In the genomic region with DNA sequence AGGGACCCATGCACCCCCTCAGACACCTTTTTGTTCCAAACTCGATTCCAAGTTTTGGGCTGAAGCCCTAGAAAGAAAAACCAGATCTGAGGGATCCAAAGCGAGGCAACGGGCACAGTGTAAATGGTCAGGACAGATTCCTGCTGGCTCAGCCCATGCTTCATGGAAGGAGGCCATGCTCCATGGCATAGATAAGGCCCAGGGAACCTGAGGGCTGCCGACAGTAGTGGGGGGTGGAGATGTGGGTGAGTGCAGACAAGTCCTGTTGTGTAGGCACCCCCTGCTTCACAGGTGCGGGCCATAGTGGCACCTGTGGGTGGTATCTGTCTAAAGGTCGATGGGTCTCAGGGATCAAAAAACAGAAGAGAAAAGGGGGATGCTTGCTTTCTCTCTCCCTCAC, we compare ENCODE assay signal across 24 cellular contexts. TPM values are rescaled to one million over a fixed set of nuclear protein-coding genes. Genes with fewer than 3 reads are reported as not detected.
"Had no signal": no experiment of that assay in that cellular context is flagged by ENCODE, and none has a peak within 500 bp of the region (broad histone marks: within the 10 kb centered on the region; RNA-seq: fewer than 3 reads in every experiment).

No MANE protein-coding gene starts in this region.

- H3K4me3 ChIP-seq: heart left ventricle, left ventricle myocardium inferior, pancreas, psoas muscle, right lobe of liver, smooth muscle cell, suprapubic skin, thoracic aorta, tibial artery, upper lobe of right lung had no signal

- DNase-seq: glutamatergic neuron; heart left ventricle; hypothalamus; immature natural killer cell; left ventricle myocardium inferior; mesenchymal stem cell; naive thymus-derived CD4-positive, alpha-beta T cell; nucleus accumbens; pancreas; psoas muscle; stimulated activated CD4-positive, alpha-beta T cell treated with anti-CD3 and anti-CD28 coated beads, Interleukin-1b, Interleukin-23, amount 100 ng/mL, for 48 hours; stimulated activated CD4-positive, alpha-beta T cell treated with anti-CD3 and anti-CD28 coated beads, Interleukin-2, amount 100 ng/mL, for 48 hours; stimulated activated CD4-positive, alpha-beta T cell treated with anti-CD3 and anti-CD28 coated beads, Interleukin-4, amount 100 ng/mL, for 4 hours; stimulated activated CD8-positive, alpha-beta memory T cell treated with anti-CD3 and anti-CD28 coated beads, Interleukin-4, amount 100 ng/mL, for 48 hours; stimulated activated naive CD4-positive, alpha-beta T cell treated with Interleukin-2 at 50 U/mL for 16 hours; tibial artery; trophoblast cell; upper lobe of right lung had no signal

- H3K36me3 ChIP-seq: heart left ventricle, left ventricle myocardium inferior, pancreas, right lobe of liver, suprapubic skin, thoracic aorta, tibial artery, upper lobe of right lung had no signal

- H3K4me1 ChIP-seq: heart left ventricle, pancreas, psoas muscle had no signal

- H3K9me3 ChIP-seq: pancreas, psoas muscle had no signal

- H3K27ac ChIP-seq: heart left ventricle, left ventricle myocardium inferior, pancreas, psoas muscle, right lobe of liver, suprapubic skin, thoracic aorta, tibial artery, upper lobe of right lung had no signal

- H3K27me3 ChIP-seq: heart left ventricle, pancreas, right lobe of liver, suprapubic skin, upper lobe of right lung had no signal

- ATAC-seq: heart left ventricle; naive thymus-derived CD4-positive, alpha-beta T cell; natural killer cell treated with Interleukin-12 subunit alpha and Interleukin-12 subunit beta and Interleukin-15 and Interleukin-18, amount 100 ng/mL, for 72 hours; pancreas; psoas muscle; right lobe of liver; stimulated activated memory B cell treated with anti-CD40 and anti-IgM and Interleukin-4, amounts not matched to agents 10 μg/mL and 1 μg/mL and 100 μg/mL, for 72 hours; upper lobe of right lung had no signal

- H3K4me2 ChIP-seq: smooth muscle cell had no signal

RNA-seq across cellular contexts. Expression of a gene that starts 42.1 kb away (rescaled TPM):
- polyA plus RNA-seq: naive thymus-derived CD4-positive, alpha-beta T cell had no signal
